ENCODE assay signal across 20 cellular contexts in the genomic region with DNA sequence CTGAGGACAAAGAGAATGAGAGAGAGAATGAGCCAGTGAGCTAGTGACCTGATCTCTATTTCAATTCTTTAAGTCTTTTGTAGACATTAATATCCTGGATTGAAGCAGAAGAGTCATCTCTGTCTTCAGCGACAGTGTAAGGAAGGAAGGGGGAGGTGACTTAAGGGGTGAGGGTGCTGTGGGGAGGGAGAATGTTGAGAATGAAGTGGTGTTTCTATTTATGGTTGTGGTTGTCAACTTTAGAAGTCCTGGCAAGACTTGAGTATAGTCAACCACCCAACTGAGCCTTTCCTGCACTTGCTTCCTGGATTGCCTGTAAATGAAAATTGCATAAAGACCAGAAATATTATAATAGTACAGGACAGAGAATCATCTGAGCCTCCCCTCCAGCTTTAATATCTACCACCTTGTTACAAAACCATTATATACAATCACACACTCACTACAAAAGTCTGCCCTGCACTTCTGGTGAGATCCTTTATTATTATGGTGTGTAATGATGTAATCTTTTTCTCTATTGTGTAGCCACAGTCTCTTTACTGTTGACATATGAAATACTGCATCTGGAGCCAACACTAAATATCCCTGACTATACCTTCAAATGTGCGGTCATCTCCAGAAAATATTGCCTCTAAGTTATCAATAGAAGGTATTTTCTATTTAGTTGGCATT.
DNase-seq lines count a peak whose midpoint lies in the region; ATAC-seq, FAIRE-seq and TF ChIP-seq lines count a peak whose summit lies in the region.
"Had no signal": no experiment of that assay in that cellular context is flagged by ENCODE, and none has a peak within 500 bp of the region (broad histone marks: within the 10 kb centered on the region; RNA-seq: fewer than 3 reads in every experiment).

No MANE protein-coding gene starts in this region.

- H3K4me1 ChIP-seq in thyroid gland, result no peaks in the 10 kb centered on the region

- H3K36me3 ChIP-seq in thyroid gland, result no peaks in the 10 kb centered on the region
- H3K36me3 ChIP-seq: WERI-Rb-1 had no signal

- peaks cover 37% of the 10 kb centered on the region for H3K4me1 Mint-ChIP-seq in activated T-helper 1 cell treated with anti-CD3 and anti-CD28 coated beads, Interleukin-12 subunit alpha, Interleukin-12 subunit beta, Interleukin-2, Interleukin-4 antibody, amounts not matched to agents 30 ng/mL and 10 ng/mL and 1 ng/mL, durations not matched to agents 14 hours and 24 hours and 36 hours (ENCODE audit: low read depth)

- intact Hi-C loops in activated T-helper 1 cell treated with anti-CD3 and anti-CD28 coated beads, Interleukin-12 subunit alpha, Interleukin-12 subunit beta, Interleukin-2, Interleukin-4 antibody, amounts not matched to agents 30 ng/mL and 10 ng/mL and 1 ng/mL, durations not matched to agents 14 hours and 24 hours and 36 hours (cut with micrococcal nuclease), result loop anchor here (2.0 kb wide), 3 partner anchors 18 to 464 kb away; no protein-coding TSS in a partner anchor
- intact Hi-C loops in thyroid gland (cut with DNase I), result no loop called here

- H3K27ac Mint-ChIP-seq in activated T-helper 1 cell treated with anti-CD3 and anti-CD28 coated beads, Interleukin-12 subunit alpha, Interleukin-12 subunit beta, Interleukin-2, Interleukin-4 antibody, amounts not matched to agents 30 ng/mL and 10 ng/mL and 1 ng/mL, durations not matched to agents 14 hours and 24 hours and 36 hours, result peak overlapping the region; percentile 61
- H3K27ac Mint-ChIP-seq: activated T-cell treated with anti-CD3 and anti-CD28 coated beads, Interleukin-2, amount 50 U/mL, for 24 hours; dendritic cell treated with granulocyte-macrophage colony-stimulating factor and Interleukin-4, amounts not matched to agents 40 ng/mL and 50 ng/mL, for 4 days had no signal

- FAIRE-seq in urothelium cell line (lab: Jason Lieb, UNC), result no peak
- FAIRE-seq: H1 had no signal

- H3K4me3 ChIP-seq in thyroid gland (replicated peaks in 1 of 3), result no peak overlapping the region

- no peaks in the 10 kb centered on the region for H3K27me3 Mint-ChIP-seq in activated T-helper 1 cell treated with anti-CD3 and anti-CD28 coated beads, Interleukin-12 subunit alpha, Interleukin-12 subunit beta, Interleukin-2, Interleukin-4 antibody, amounts not matched to agents 30 ng/mL and 10 ng/mL and 1 ng/mL, durations not matched to agents 14 hours and 24 hours and 36 hours (ENCODE audit: insufficient read depth)
- H3K27me3 Mint-ChIP-seq: dendritic cell treated with granulocyte-macrophage colony-stimulating factor and Interleukin-4, amounts not matched to agents 40 ng/mL and 50 ng/mL, for 4 days had no signal

- peak overlapping the region; percentile 48 for H3K4me3 Mint-ChIP-seq in activated T-helper 1 cell treated with anti-CD3 and anti-CD28 coated beads, Interleukin-12 subunit alpha, Interleukin-12 subunit beta, Interleukin-2, Interleukin-4 antibody, amounts not matched to agents 30 ng/mL and 10 ng/mL and 1 ng/mL, durations not matched to agents 14 hours and 24 hours and 36 hours
- H3K4me3 Mint-ChIP-seq: activated T-cell treated with anti-CD3 and anti-CD28 coated beads, Interleukin-2, amount 50 U/mL, for 24 hours; dendritic cell treated with granulocyte-macrophage colony-stimulating factor and Interleukin-4, amounts not matched to agents 40 ng/mL and 50 ng/mL, for 4 days had no signal

- no peak overlapping the region for H3K27ac ChIP-seq in thyroid gland
- H3K27ac ChIP-seq: WERI-Rb-1 had no signal

- H3K9me3 Mint-ChIP-seq in activated T-helper 1 cell treated with anti-CD3 and anti-CD28 coated beads, Interleukin-12 subunit alpha, Interleukin-12 subunit beta, Interleukin-2, Interleukin-4 antibody, amounts not matched to agents 30 ng/mL and 10 ng/mL and 1 ng/mL, durations not matched to agents 14 hours and 24 hours and 36 hours, result peaks cover 20% of the 10 kb centered on the region
- H3K9me3 Mint-ChIP-seq: dendritic cell treated with granulocyte-macrophage colony-stimulating factor and Interleukin-4, amounts not matched to agents 40 ng/mL and 50 ng/mL, for 4 days had no signal

- H3K36me3 Mint-ChIP-seq in activated T-helper 1 cell treated with anti-CD3 and anti-CD28 coated beads, Interleukin-12 subunit alpha, Interleukin-12 subunit beta, Interleukin-2, Interleukin-4 antibody, amounts not matched to agents 30 ng/mL and 10 ng/mL and 1 ng/mL, durations not matched to agents 14 hours and 24 hours and 36 hours (ENCODE audit: low read depth), result peaks cover 10% of the 10 kb centered on the region

- ATAC-seq in GM18502 (IDR thresholded peaks at IDR 0.05; ENCODE audit: poor library complexity, unreplicated experiment), result peak; percentile 75
- peak; percentile 42 for ATAC-seq in GM21360 (IDR thresholded peaks at IDR 0.05; ENCODE audit: unreplicated experiment)
- ATAC-seq in HG03196 (IDR thresholded peaks at IDR 0.05; ENCODE audit: unreplicated experiment), result peak; percentile 51
- ATAC-seq in HG02970 (IDR thresholded peaks at IDR 0.05; ENCODE audit: low FRiP score, unreplicated experiment), result no peak
- ATAC-seq: left ventricle myocardium superior; naive thymus-derived CD4-positive, alpha-beta T cell; sciatic nerve had no signal

- no peaks in the 10 kb centered on the region for H3K9me3 ChIP-seq in thyroid gland

- no peak for TF ChIP-seq POLR2A in thyroid gland (IDR thresholded peaks at IDR 0.05)

- no peaks in the 10 kb centered on the region for H3K27me3 ChIP-seq in thyroid gland

- 87 to 91% methylated on average over 2 of the region's 2 CpGs for WGBS in thyroid gland, 2 donors

- no peak for TF ChIP-seq CTCF in thyroid gland (IDR thresholded peaks at IDR 0.05)

- DNase-seq in activated T-helper 1 cell treated with anti-CD3 and anti-CD28 coated beads, Interleukin-12 subunit alpha, Interleukin-12 subunit beta, Interleukin-2, Interleukin-4 antibody, amounts not matched to agents 30 ng/mL and 10 ng/mL and 1 ng/mL, durations not matched to agents 14 hours and 24 hours and 36 hours (ENCODE audit: low spot score), result peak; percentile 4
- DNase-seq in thyroid gland (no peak), urothelium cell line (ENCODE audit: low spot score) (no peak), HuH-7.5 (ENCODE audit: low spot score) (no peak)
- DNase-seq: activated T-cell treated with anti-CD3 and anti-CD28 coated beads, Interleukin-2, amount 50 U/mL, for 24 hours; anterior cingulate cortex; C1 segment of cervical spinal cord; hippocampal formation; KG1; left ventricle myocardium superior; naive thymus-derived CD4-positive, alpha-beta T cell; NCI-H2107; WERI-Rb-1 had no signal
